ENCODE assay signal across 9 cellular contexts in the genomic region with DNA sequence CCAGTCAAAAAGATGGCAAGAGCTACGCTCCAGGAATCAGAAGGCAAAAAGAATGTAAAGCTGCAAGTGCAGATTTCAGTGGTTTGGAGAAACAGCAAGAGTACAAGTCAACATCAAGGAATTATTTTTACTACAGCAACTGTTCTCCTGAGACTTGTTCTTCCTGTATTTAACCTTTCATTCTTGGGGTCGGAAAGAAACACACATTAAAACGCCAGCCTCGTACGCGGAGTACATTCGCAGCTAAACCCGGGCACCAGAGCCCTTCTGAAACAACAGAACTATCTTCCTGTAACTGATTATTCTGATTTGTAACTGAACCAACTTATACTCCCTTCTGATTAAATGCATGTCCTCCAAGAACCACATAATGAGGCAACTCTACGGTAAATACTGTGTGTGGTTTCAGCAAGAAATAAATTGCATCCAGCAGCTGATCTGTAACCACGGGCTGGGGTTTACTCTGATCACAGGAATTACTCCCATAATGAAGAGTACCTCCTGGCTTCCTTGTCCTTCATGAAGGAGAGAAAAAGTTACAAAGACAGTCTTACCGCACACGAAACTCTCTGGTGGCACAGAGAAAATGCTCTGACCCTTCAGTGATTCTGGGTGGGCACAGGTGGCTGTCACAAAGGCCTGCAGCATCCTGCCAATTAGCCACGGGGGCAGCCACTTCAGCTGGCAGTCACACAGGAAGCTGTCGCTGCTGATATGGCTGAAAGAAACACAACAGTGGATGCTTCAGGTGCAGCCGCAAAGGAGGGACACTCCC.
DNase-seq lines count a peak whose midpoint lies in the region; ATAC-seq and TF ChIP-seq lines count a peak whose summit lies in the region.
"Had no signal": no experiment of that assay in that cellular context is flagged by ENCODE, and none has a peak within 500 bp of the region (broad histone marks: within the 10 kb centered on the region; RNA-seq: fewer than 3 reads in every experiment).

No MANE protein-coding gene starts in this region.

- ATAC-seq in Right ventricle myocardium superior (ENCODE audit: poor library complexity) = no peak
- ATAC-seq in Right ventricle myocardium inferior = no peak
- peak; percentile 78 for ATAC-seq in HG03521 (IDR thresholded peaks at IDR 0.05; ENCODE audit: unreplicated experiment)
- ATAC-seq: body of pancreas had no signal

- no peak for TF ChIP-seq CTCF in adrenal gland (IDR thresholded peaks at IDR 0.05)

- peaks cover 91% of the 10 kb centered on the region for H3K36me3 Mint-ChIP-seq in activated T-helper 2 cell treated with anti-CD3 and anti-CD28 coated beads, Interferon-gamma antibody, Interleukin-2, Interleukin-4, amounts not matched to agents 10 μg/mL and 5 μg/mL and 100 μg/mL, durations not matched to agents 14 hours and 24 hours and 36 hours (ENCODE audit: low read depth)

- H3K4me3 ChIP-seq in thymus (ENCODE audit: low read length) (peak overlapping the region; percentile 4), adrenal gland (no peak overlapping the region)
- H3K4me3 ChIP-seq: body of pancreas had no signal

- no peaks in the 10 kb centered on the region for H3K4me1 ChIP-seq in thymus (ENCODE audit: control insufficient read depth, insufficient read depth, low read length)
- H3K4me1 ChIP-seq in adrenal gland (replicated peaks in 1 of 2) = no peaks in the 10 kb centered on the region

- H3K9me3 ChIP-seq in thymus (ENCODE audit: control insufficient read depth) = no peaks in the 10 kb centered on the region
- H3K9me3 ChIP-seq in adrenal gland (replicated peaks in 1 of 3) = peaks cover 0 to 4% (median 0%) of the 10 kb centered on the region in 3 donors
- H3K9me3 ChIP-seq: body of pancreas had no signal

- intact Hi-C loops in Right ventricle myocardium superior (cut with DNase I) = no loop called here
- intact Hi-C loops in Right ventricle myocardium inferior (cut with DNase I) = no loop called here
- intact Hi-C loops in activated T-helper 2 cell treated with anti-CD3 and anti-CD28 coated beads, Interferon-gamma antibody, Interleukin-2, Interleukin-4, amounts not matched to agents 10 μg/mL and 5 μg/mL and 100 μg/mL, durations not matched to agents 14 hours and 24 hours and 36 hours (cut with micrococcal nuclease) = loop anchor here (5.0 kb wide), 1 partner anchor 116 kb away; no protein-coding TSS in a partner anchor
- intact Hi-C loops in adrenal gland (cut with DNase I) = loop anchor here in 1 of 2 donors (10.0 kb wide), 1 partner anchor 109 kb away; no protein-coding TSS in a partner anchor

- peak overlapping the region; percentile 74 for H3K27ac Mint-ChIP-seq in activated T-helper 2 cell treated with anti-CD3 and anti-CD28 coated beads, Interferon-gamma antibody, Interleukin-2, Interleukin-4, amounts not matched to agents 10 μg/mL and 5 μg/mL and 100 μg/mL, durations not matched to agents 14 hours and 24 hours and 36 hours

- no peaks in the 10 kb centered on the region for H3K9me3 Mint-ChIP-seq in activated T-helper 2 cell treated with anti-CD3 and anti-CD28 coated beads, Interferon-gamma antibody, Interleukin-2, Interleukin-4, amounts not matched to agents 10 μg/mL and 5 μg/mL and 100 μg/mL, durations not matched to agents 14 hours and 24 hours and 36 hours

- H3K36me3 ChIP-seq in thymus (ENCODE audit: control insufficient read depth, insufficient read depth) (no peaks in the 10 kb centered on the region), adrenal gland (replicated peaks in 1 of 2) (no peaks in the 10 kb centered on the region)

- peak; percentile 34 for DNase-seq in Right ventricle myocardium superior
- DNase-seq in Right ventricle myocardium inferior (ENCODE audit: missing footprints) = no peak
- peak; percentile 37 for DNase-seq in activated T-helper 2 cell treated with anti-CD3 and anti-CD28 coated beads, Interferon-gamma antibody, Interleukin-2, Interleukin-4, amounts not matched to agents 10 μg/mL and 5 μg/mL and 100 μg/mL, durations not matched to agents 14 hours and 24 hours and 36 hours (ENCODE audit: low spot score)
- peak; percentile 19 for DNase-seq in islet precursor cell
- no peak for DNase-seq in adrenal gland
- no peak for DNase-seq in NCI-H524 (lab: John Stamatoyannopoulos, UW)

- 53% methylated on average over 15 of the region's 15 CpGs for WGBS in thymus
- 53 to 68% (median 58%) methylated on average over 14 to 15 of the region's 15 CpGs for WGBS in adrenal gland, 4 donors

- H3K4me3 Mint-ChIP-seq in activated T-helper 2 cell treated with anti-CD3 and anti-CD28 coated beads, Interferon-gamma antibody, Interleukin-2, Interleukin-4, amounts not matched to agents 10 μg/mL and 5 μg/mL and 100 μg/mL, durations not matched to agents 14 hours and 24 hours and 36 hours (ENCODE audit: low read depth) = peak overlapping the region; percentile 10

- H3K27me3 ChIP-seq in thymus (ENCODE audit: control insufficient read depth, insufficient read depth) (no peaks in the 10 kb centered on the region), adrenal gland (no peaks in the 10 kb centered on the region)
- H3K27me3 ChIP-seq: body of pancreas had no signal

- no peak for TF ChIP-seq POLR2A in adrenal gland (IDR thresholded peaks at IDR 0.05)

- H3K27ac ChIP-seq in thymus (ENCODE audit: low read depth) = peak overlapping the region; percentile 74
- peak overlapping the region in 2 of 5 donors; percentile 34 to 66 for H3K27ac ChIP-seq in adrenal gland

- no peaks in the 10 kb centered on the region for H3K27me3 Mint-ChIP-seq in activated T-helper 2 cell treated with anti-CD3 and anti-CD28 coated beads, Interferon-gamma antibody, Interleukin-2, Interleukin-4, amounts not matched to agents 10 μg/mL and 5 μg/mL and 100 μg/mL, durations not matched to agents 14 hours and 24 hours and 36 hours (ENCODE audit: low read depth)

- H3K4me1 Mint-ChIP-seq in activated T-helper 2 cell treated with anti-CD3 and anti-CD28 coated beads, Interferon-gamma antibody, Interleukin-2, Interleukin-4, amounts not matched to agents 10 μg/mL and 5 μg/mL and 100 μg/mL, durations not matched to agents 14 hours and 24 hours and 36 hours (ENCODE audit: low read depth) = peaks cover 19% of the 10 kb centered on the region

Comparison
In these comparisons a context has a peak if more than half of its experiments do, and no peak if none do; other contexts are left out.
1. DNase-seq: peak in Right ventricle myocardium superior (single experiment), activated T-helper 2 cell treated with anti-CD3 and anti-CD28 coated beads, Interferon-gamma antibody, Interleukin-2, Interleukin-4, amounts not matched to agents 10 μg/mL and 5 μg/mL and 100 μg/mL, durations not matched to agents 14 hours and 24 hours and 36 hours (single experiment) and islet precursor cell (single experiment); none in Right ventricle myocardium inferior (single experiment), adrenal gland (0 of 7) and NCI-H524 (0 of 2).